Comparison of ENCODE assay signal across 1 cellular context in the genomic region with DNA sequence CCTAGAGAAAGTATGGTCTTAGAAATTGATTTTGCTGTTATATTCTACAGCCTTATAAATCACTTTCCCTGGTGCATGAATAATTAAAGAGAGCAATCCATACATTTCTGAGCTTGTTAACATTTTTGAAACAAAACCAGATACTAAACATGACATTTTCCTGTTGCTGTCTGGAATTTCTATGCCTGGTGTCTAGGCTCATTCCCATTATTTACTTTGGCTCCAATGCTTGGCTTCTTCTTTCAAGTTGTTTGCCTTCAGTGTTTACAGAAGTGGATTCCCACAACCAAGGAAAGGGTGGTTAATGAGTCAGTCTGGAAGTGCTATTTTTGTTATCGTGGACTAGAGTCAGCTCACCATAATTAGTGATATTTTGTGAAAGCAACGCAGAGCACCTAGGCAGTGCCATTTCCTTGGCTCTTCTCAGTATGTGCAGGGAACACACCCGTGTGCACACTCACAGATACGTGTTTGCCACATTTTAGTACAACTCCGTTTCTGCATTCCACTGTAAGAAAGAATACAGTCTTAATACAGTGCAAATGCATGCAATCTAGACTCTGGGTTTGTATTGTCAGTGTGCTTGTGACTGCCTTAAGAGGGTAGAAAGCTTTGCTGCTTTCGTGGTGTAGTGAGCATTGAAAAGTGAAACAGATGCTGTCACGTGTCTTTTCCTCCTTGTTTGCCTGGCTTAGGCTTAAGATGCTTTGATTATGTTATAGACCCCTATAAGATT.
TF ChIP-seq lines count a peak whose summit lies in the region.

No MANE protein-coding gene starts in this region.

TF ChIP-seq in A549, 52 proteins besides CTCF, POLR2A, EP300 and RAD21 (continued from another document):
- TF ChIP-seq, protein P1, sequence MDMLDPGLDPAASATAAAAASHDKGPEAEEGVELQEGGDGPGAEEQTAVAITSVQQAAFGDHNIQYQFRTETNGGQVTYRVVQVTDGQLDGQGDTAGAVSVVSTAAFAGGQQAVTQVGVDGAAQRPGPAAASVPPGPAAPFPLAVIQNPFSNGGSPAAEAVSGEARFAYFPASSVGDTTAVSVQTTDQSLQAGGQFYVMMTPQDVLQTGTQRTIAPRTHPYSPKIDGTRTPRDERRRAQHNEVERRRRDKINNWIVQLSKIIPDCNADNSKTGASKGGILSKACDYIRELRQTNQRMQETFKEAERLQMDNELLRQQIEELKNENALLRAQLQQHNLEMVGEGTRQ (IDR thresholded peaks at IDR 0.05): peak; percentile 72
- TF ChIP-seq HOXB5 (CRISPR knock-in tag; IDR thresholded peaks at IDR 0.05) (no peak), RNF2 (IDR thresholded peaks at IDR 0.05; ENCODE audit: borderline replicate concordance, low read depth) (no peak), EHMT2 (IDR thresholded peaks at IDR 0.05; ENCODE audit: low read depth) (no peak), SREBF2 (IDR thresholded peaks at IDR 0.05) (no peak), HEYL (CRISPR knock-in tag; IDR thresholded peaks at IDR 0.05) (no peak), CHD4 (IDR thresholded peaks at IDR 0.05; ENCODE audit: borderline replicate concordance) (peak; percentile 58; the same call in 1 of the 2 replicates), RCOR1 (IDR thresholded peaks at IDR 0.05; ENCODE audit: low read depth, low read length) (no peak), NPAS2 (CRISPR knock-in tag; IDR thresholded peaks at IDR 0.05; ENCODE audit: borderline replicate concordance) (no peak), HDAC2 (IDR thresholded peaks at IDR 0.05) (no peak), FOXS1 (CRISPR knock-in tag; IDR thresholded peaks at IDR 0.05) (peak; percentile 99; the same call in 1 of the 2 replicates), JUN (IDR thresholded peaks at IDR 0.05) (peak; percentile 85 to 97; a peak in 4 of 5 replicates), TFCP2L1 (CRISPR knock-in tag; IDR thresholded peaks at IDR 0.05) (no peak), ESRRA (IDR thresholded peaks at IDR 0.05; ENCODE audit: borderline replicate concordance, low read length) (no peak), NR3C1 (IDR thresholded peaks at IDR 0.05) (no peak), FOSL2 (IDR thresholded peaks at IDR 0.05) (peak; percentile 86), FOSL2 (CRISPR knock-in tag; IDR thresholded peaks at IDR 0.05) (peak; percentile 98), REST (IDR thresholded peaks at IDR 0.05) (no peak), BHLHE40 (IDR thresholded peaks at IDR 0.05; ENCODE audit: low read depth, low read length) (no peak), CBX2 (IDR thresholded peaks at IDR 0.05; ENCODE audit: borderline replicate concordance, low read depth) (no peak), MAFK (IDR thresholded peaks at IDR 0.05; ENCODE audit: partially characterized antibody) (no peak), KDM1A (IDR thresholded peaks at IDR 0.05; ENCODE audit: low read depth) (no peak), MYC (IDR thresholded peaks at IDR 0.05; ENCODE audit: borderline replicate concordance, low read length) (0 out of 2 replicates have a peak, but pooled peaks have one; percentile 20), E2F6 (IDR thresholded peaks at IDR 0.05; ENCODE audit: borderline replicate concordance, low read depth) (no peak)
- TF ChIP-seq, protein P2, sequence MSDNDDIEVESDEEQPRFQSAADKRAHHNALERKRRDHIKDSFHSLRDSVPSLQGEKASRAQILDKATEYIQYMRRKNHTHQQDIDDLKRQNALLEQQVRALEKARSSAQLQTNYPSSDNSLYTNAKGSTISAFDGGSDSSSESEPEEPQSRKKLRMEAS (IDR thresholded peaks at IDR 0.05): peak; percentile 83
- TF ChIP-seq, protein P3, sequence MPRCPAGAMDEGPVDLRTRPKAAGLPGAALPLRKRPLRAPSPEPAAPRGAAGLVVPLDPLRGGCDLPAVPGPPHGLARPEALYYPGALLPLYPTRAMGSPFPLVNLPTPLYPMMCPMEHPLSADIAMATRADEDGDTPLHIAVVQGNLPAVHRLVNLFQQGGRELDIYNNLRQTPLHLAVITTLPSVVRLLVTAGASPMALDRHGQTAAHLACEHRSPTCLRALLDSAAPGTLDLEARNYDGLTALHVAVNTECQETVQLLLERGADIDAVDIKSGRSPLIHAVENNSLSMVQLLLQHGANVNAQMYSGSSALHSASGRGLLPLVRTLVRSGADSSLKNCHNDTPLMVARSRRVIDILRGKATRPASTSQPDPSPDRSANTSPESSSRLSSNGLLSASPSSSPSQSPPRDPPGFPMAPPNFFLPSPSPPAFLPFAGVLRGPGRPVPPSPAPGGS (IDR thresholded peaks at IDR 0.05): peak; percentile 96
